ENCODE assay signal across 9 cellular contexts in the genomic region with DNA sequence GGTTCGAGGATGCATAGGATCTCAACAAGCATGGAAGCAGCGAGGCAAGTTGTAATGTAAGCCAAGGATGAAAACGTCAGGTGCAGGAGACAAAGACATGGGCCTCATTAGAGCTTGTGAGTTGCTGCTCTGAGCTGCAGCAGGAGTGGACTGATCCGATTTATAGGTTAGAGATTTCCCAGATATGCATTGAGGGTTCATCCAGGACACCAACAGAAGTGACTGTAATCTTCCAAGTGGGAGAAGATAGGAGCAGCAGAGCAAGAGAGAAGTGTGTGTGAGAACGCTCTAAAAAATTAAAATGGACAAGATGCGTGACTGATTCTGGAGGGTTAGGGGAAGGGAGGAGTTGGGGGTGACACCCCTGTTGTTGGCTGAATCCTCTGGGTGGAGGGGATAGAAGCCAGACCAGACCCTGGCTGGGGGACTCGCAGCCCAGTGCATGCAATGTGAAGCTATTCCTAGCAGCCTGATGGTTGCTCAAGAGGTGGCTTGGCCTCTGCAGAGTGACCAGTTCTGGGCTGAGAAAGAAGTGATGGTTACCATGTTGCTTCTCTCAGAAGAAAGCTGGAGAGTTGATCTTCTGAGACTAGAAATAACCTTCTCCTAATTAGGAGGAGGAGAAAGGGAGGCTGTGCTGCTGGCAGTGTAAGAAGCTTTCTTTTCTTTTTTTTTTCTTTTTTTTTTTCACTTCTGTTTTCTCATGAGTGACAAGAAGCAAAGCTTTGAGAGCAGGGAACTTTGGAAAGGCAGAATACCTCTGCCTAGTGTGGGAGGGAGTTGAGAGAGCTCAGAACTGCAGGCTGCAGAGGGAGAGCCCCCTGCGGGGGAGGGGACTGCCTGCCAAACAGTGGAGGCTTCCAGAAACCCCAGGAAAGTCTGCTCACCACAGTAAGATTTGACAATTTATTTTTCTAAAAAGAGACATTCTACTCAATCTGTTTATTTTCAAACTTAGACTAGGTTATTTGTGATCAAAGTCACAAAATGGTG.
A peak's percentile ranks its signal among the peaks of the same experiment; 100 is the strongest.
DNase-seq lines count a peak whose midpoint lies in the region; ATAC-seq and TF ChIP-seq lines count a peak whose summit lies in the region.
"Had no signal": no experiment of that assay in that cellular context is flagged by ENCODE, and none has a peak within 500 bp of the region (broad histone marks: within the 10 kb centered on the region; RNA-seq: fewer than 3 reads in every experiment).

No MANE protein-coding gene starts in this region.

- H3K27me3 Mint-ChIP-seq in activated naive CD4-positive, alpha-beta T cell treated with anti-CD3 and anti-CD28 coated beads for 36 hours (ENCODE audit: low read depth) = no peaks in the 10 kb centered on the region
- no peaks in the 10 kb centered on the region for H3K27me3 Mint-ChIP-seq in central memory CD8-positive, alpha-beta T cell
- no peaks in the 10 kb centered on the region for H3K27me3 Mint-ChIP-seq in stimulated activated naive CD8-positive, alpha-beta T cell treated with anti-CD3 and anti-CD28 coated beads, Interleukin-15, amount 100 ng/mL, for 72 hours

- CTCF ChIA-PET in activated naive CD4-positive, alpha-beta T cell treated with anti-CD3 and anti-CD28 coated beads for 36 hours (lab: Charles Lee) = interaction anchor here (0.5 to 1.2 kb wide), 5 partner anchors 34 to 385 kb away, joined by 3 to 4 read pairs (median 3); no protein-coding TSS in a partner anchor

- no peaks in the 10 kb centered on the region for H3K36me3 Mint-ChIP-seq in activated naive CD4-positive, alpha-beta T cell treated with anti-CD3 and anti-CD28 coated beads for 36 hours (ENCODE audit: low read depth)
- H3K36me3 Mint-ChIP-seq in central memory CD8-positive, alpha-beta T cell (ENCODE audit: insufficient read depth) = peaks cover 2% of the 10 kb centered on the region

- intact Hi-C loops in activated naive CD4-positive, alpha-beta T cell treated with anti-CD3 and anti-CD28 coated beads for 36 hours (cut with micrococcal nuclease) = loop anchor here (2.0 to 10.0 kb wide), 5 partner anchors 95 to 937 kb away; no protein-coding TSS in a partner anchor

- no peak overlapping the region for H3K27ac Mint-ChIP-seq in activated naive CD4-positive, alpha-beta T cell treated with anti-CD3 and anti-CD28 coated beads for 36 hours
- H3K27ac Mint-ChIP-seq in central memory CD8-positive, alpha-beta T cell (ENCODE audit: low read depth) = peak overlapping the region; percentile 33
- H3K27ac Mint-ChIP-seq in stimulated activated naive CD8-positive, alpha-beta T cell treated with anti-CD3 and anti-CD28 coated beads, Interleukin-15, amount 100 ng/mL, for 72 hours = peak overlapping the region in 1 of 2 donors; percentile 34

- H3K4me1 ChIP-seq in Peyer's patch = no peaks in the 10 kb centered on the region

- no peak for TF ChIP-seq CTCF in Peyer's patch (IDR thresholded peaks at IDR 0.05)

- peaks cover 34% of the 10 kb centered on the region for H3K4me1 Mint-ChIP-seq in activated naive CD4-positive, alpha-beta T cell treated with anti-CD3 and anti-CD28 coated beads for 36 hours (ENCODE audit: low read depth)
- H3K4me1 Mint-ChIP-seq in central memory CD8-positive, alpha-beta T cell = peaks cover 29% of the 10 kb centered on the region
- peaks cover 47% of the 10 kb centered on the region for H3K4me1 Mint-ChIP-seq in stimulated activated naive CD8-positive, alpha-beta T cell treated with anti-CD3 and anti-CD28 coated beads, Interleukin-15, amount 100 ng/mL, for 72 hours

- no peaks in the 10 kb centered on the region for H3K27me3 ChIP-seq in Peyer's patch

- DNase-seq in activated naive CD4-positive, alpha-beta T cell treated with anti-CD3 and anti-CD28 coated beads for 36 hours = peak; percentile 66
- no peak for DNase-seq in activated naive CD4-positive, alpha-beta T cell (lab: John Stamatoyannopoulos, UW)
- no peak for DNase-seq in central memory CD8-positive, alpha-beta T cell (ENCODE audit: low spot score in 2 of 2)
- DNase-seq in stimulated activated naive CD8-positive, alpha-beta T cell treated with anti-CD3 and anti-CD28 coated beads, Interleukin-15, amount 100 ng/mL, for 72 hours = no peak
- no peak for DNase-seq in GF-D8 (lab: John Stamatoyannopoulos, UW)
- DNase-seq in GM03348 (ENCODE audit: low spot score) = no peak
- no peak for DNase-seq in Peyer's patch
- DNase-seq: C1 segment of cervical spinal cord had no signal

- TF ChIP-seq POLR2A in Peyer's patch (IDR thresholded peaks at IDR 0.05) = no peak

- no peaks in the 10 kb centered on the region for H3K36me3 ChIP-seq in Peyer's patch

- H3K27ac ChIP-seq in Peyer's patch = no peak overlapping the region

- no peaks in the 10 kb centered on the region for H3K9me3 Mint-ChIP-seq in activated naive CD4-positive, alpha-beta T cell treated with anti-CD3 and anti-CD28 coated beads for 36 hours
- no peaks in the 10 kb centered on the region for H3K9me3 Mint-ChIP-seq in central memory CD8-positive, alpha-beta T cell
- H3K9me3 Mint-ChIP-seq in stimulated activated naive CD8-positive, alpha-beta T cell treated with anti-CD3 and anti-CD28 coated beads, Interleukin-15, amount 100 ng/mL, for 72 hours = no peaks in the 10 kb centered on the region

- no peaks in the 10 kb centered on the region for H3K9me3 ChIP-seq in Peyer's patch

- no peak overlapping the region for H3K4me3 ChIP-seq in Peyer's patch

- peak; percentile 77 for ATAC-seq in HG03039 (IDR thresholded peaks at IDR 0.05; ENCODE audit: unreplicated experiment)
- ATAC-seq in central memory CD8-positive, alpha-beta T cell (replicated peaks; ENCODE audit: extremely low read depth, poor library complexity, severe bottlenecking) = no peak
- peak; percentile 61 for ATAC-seq in stimulated activated naive CD8-positive, alpha-beta T cell treated with anti-CD3 and anti-CD28 coated beads, Interleukin-15, amount 100 ng/mL, for 72 hours

- H3K4me3 Mint-ChIP-seq in activated naive CD4-positive, alpha-beta T cell treated with anti-CD3 and anti-CD28 coated beads for 36 hours = no peak overlapping the region
- H3K4me3 Mint-ChIP-seq in central memory CD8-positive, alpha-beta T cell = no peak overlapping the region
- H3K4me3 Mint-ChIP-seq in stimulated activated naive CD8-positive, alpha-beta T cell treated with anti-CD3 and anti-CD28 coated beads, Interleukin-15, amount 100 ng/mL, for 72 hours = peak overlapping the region; percentile 47 to 48

Comparison
In these comparisons a context has a peak if more than half of its experiments do, and no peak if none do; other contexts are left out.
1. H3K4me3 Mint-ChIP-seq: peak in stimulated activated naive CD8-positive, alpha-beta T cell treated with anti-CD3 and anti-CD28 coated beads, Interleukin-15, amount 100 ng/mL, for 72 hours (2 of 2); none in activated naive CD4-positive, alpha-beta T cell treated with anti-CD3 and anti-CD28 coated beads for 36 hours (single experiment) and central memory CD8-positive, alpha-beta T cell (single experiment).